Comparison of ENCODE assay signal across 19 cellular contexts in genomic region chr2:233988581-233988980, GRCh38.
"Had no signal": no experiment of that assay in that cellular context is flagged by ENCODE, and none has a peak within 500 bp of the region (broad histone marks: within the 10 kb centered on the region; RNA-seq: fewer than 3 reads in every experiment).

No MANE protein-coding gene starts in this region.

- H3K4me1 ChIP-seq: colonic mucosa, esophagus squamous epithelium, thyroid gland had no signal

- H3K4me3 ChIP-seq: colonic mucosa, esophagus squamous epithelium, mucosa of descending colon, thyroid gland had no signal

- H3K36me3 ChIP-seq: colonic mucosa, esophagus squamous epithelium, thyroid gland had no signal

- H3K27me3 Mint-ChIP-seq: activated CD4-positive, alpha-beta memory T cell treated with anti-CD3 and anti-CD28 coated beads for 36 hours; brain had no signal

- H3K27me3 ChIP-seq: colonic mucosa had no signal

- H3K4me3 Mint-ChIP-seq: activated CD4-positive, alpha-beta memory T cell treated with anti-CD3 and anti-CD28 coated beads for 36 hours; activated naive CD8-positive, alpha-beta T cell treated with anti-CD3 and anti-CD28 coated beads, Interleukin-2, amount 10 ng/mL, durations not matched to agents 7 days and 5 days; brain; memory B cell; stimulated activated naive B cell treated with anti-CD40 and anti-IgM and Interleukin-4, amounts not matched to agents 10 μg/mL and 1 μg/mL and 100 μg/mL, for 72 hours had no signal

- H3K27ac ChIP-seq: colonic mucosa, esophagus squamous epithelium, thyroid gland had no signal

- DNase-seq: activated CD4-positive, alpha-beta memory T cell treated with anti-CD3 and anti-CD28 coated beads for 36 hours; activated CD8-positive, alpha-beta memory T cell treated with anti-CD3 and anti-CD28 coated beads, Interleukin-2, amount 50 U/mL, for 4 hours; activated naive CD4-positive, alpha-beta T cell; activated naive CD8-positive, alpha-beta T cell treated with anti-CD3 and anti-CD28 coated beads, Interleukin-2, amount 10 ng/mL, durations not matched to agents 7 days and 5 days; central memory CD4-positive, alpha-beta T cell; colonic mucosa; esophagus squamous epithelium; hippocampal formation; left ventricle myocardium superior; mucosa of descending colon; naive thymus-derived CD4-positive, alpha-beta T cell; posterior cingulate gyrus; stimulated activated CD4-positive, alpha-beta T cell treated with anti-CD3 and anti-CD28 coated beads, Interleukin-15, amount 100 ng/mL, for 24 hours; stimulated activated CD4-positive, alpha-beta T cell treated with anti-CD3 and anti-CD28 coated beads, Interleukin-4, amount 100 ng/mL, for 1 hour; stimulated activated naive B cell treated with anti-CD40 and anti-IgM and Interleukin-4, amounts not matched to agents 10 μg/mL and 1 μg/mL and 100 μg/mL, for 72 hours; T-helper 9 cell; thyroid gland had no signal

- H3K36me3 Mint-ChIP-seq: brain had no signal

- H3K9me3 ChIP-seq: colonic mucosa, esophagus squamous epithelium, mucosa of descending colon, thyroid gland had no signal

- ATAC-seq: left ventricle myocardium superior; mucosa of descending colon; naive thymus-derived CD4-positive, alpha-beta T cell; stimulated activated naive B cell treated with anti-CD40 and anti-IgM and Interleukin-4, amounts not matched to agents 10 μg/mL and 1 μg/mL and 100 μg/mL, for 72 hours had no signal

- H3K27ac Mint-ChIP-seq: activated CD4-positive, alpha-beta memory T cell treated with anti-CD3 and anti-CD28 coated beads for 36 hours; activated naive CD8-positive, alpha-beta T cell treated with anti-CD3 and anti-CD28 coated beads, Interleukin-2, amount 10 ng/mL, durations not matched to agents 7 days and 5 days; memory B cell; stimulated activated naive B cell treated with anti-CD40 and anti-IgM and Interleukin-4, amounts not matched to agents 10 μg/mL and 1 μg/mL and 100 μg/mL, for 72 hours had no signal
